1 cellular context compared by ENCODE assay signal in genomic region chr11:44534215-44534711, GRCh38.
TF ChIP-seq lines count a peak whose summit lies in the region.

No MANE protein-coding gene starts in this region.

TF ChIP-seq in K562, 482 proteins besides CTCF, POLR2A, EP300 and RAD21 (continued from another document):
- TF ChIP-seq BCOR (IDR thresholded peaks at IDR 0.05) (peak; percentile 91), CREBBP (IDR thresholded peaks at IDR 0.05; ENCODE audit: low read depth, low read length) (no peak), ADNP (tag; IDR thresholded peaks at IDR 0.05) (peak; percentile 74; the same call in 1 of the 2 replicates), CBFA2T3 (IDR thresholded peaks at IDR 0.05) (no peak; the same call in 1 of the 2 replicates), PHF8 (IDR thresholded peaks at IDR 0.05; ENCODE audit: borderline replicate concordance, low read length) (no peak), RBM22 (IDR thresholded peaks at IDR 0.05; ENCODE audit: low read depth, low read length, poor library complexity, severe bottlenecking) (no peak), ZC3H8 (IDR thresholded peaks at IDR 0.05) (no peak), RCOR1 (IDR thresholded peaks at IDR 0.05; ENCODE audit: borderline replicate concordance in 1 of 2, low read depth in 2 of 2, low read length in 2 of 2) (0 out of 4 replicates have a peak, but pooled peaks of 1 of the 2 experiments have one; percentile 15), STAT5B (CRISPR knock-in tag; IDR thresholded peaks at IDR 0.05) (no peak), MTA2 (IDR thresholded peaks at IDR 0.05; ENCODE audit: low read depth) (no peak), ZNF263 (CRISPR knock-in tag; IDR thresholded peaks at IDR 0.05; ENCODE audit: borderline replicate concordance) (no peak), ZBTB1 (CRISPR knock-in tag; IDR thresholded peaks at IDR 0.05; ENCODE audit: borderline replicate concordance, low read depth) (no peak), ZNF212 (CRISPR knock-in tag; IDR thresholded peaks at IDR 0.05) (no peak), ZKSCAN3 (CRISPR knock-in tag; IDR thresholded peaks at IDR 0.05) (no peak), SRSF9 (IDR thresholded peaks at IDR 0.05; ENCODE audit: borderline replicate concordance, low read depth, low read length) (no peak), CBX8 (IDR thresholded peaks at IDR 0.05; ENCODE audit: borderline replicate concordance, extremely low read depth, low read depth, low read length, poor library complexity, severe bottlenecking) (no peak), SIRT6 (IDR thresholded peaks at IDR 0.05; ENCODE audit: low read depth, low read length) (no peak), PTBP1 (IDR thresholded peaks at IDR 0.05; ENCODE audit: low read depth, low read length) (peak; percentile 85), ZFP36 (IDR thresholded peaks at IDR 0.05; ENCODE audit: low read depth, low read length, partially characterized antibody) (peak; percentile 37), ZNF354B (CRISPR knock-in tag; IDR thresholded peaks at IDR 0.05) (no peak), ZNF146 (CRISPR knock-in tag; IDR thresholded peaks at IDR 0.05; ENCODE audit: unreplicated experiment) (no peak), ZNF583 (CRISPR knock-in tag; IDR thresholded peaks at IDR 0.05) (no peak), KDM1A (IDR thresholded peaks at IDR 0.05) (peak; percentile 73 to 87), HDAC1 (IDR thresholded peaks at IDR 0.05) (0 out of 4 replicates have a peak, but pooled peaks of 1 of the 2 experiments have one; percentile 14), CBX3 (IDR thresholded peaks at IDR 0.05; ENCODE audit: borderline replicate concordance in 1 of 2, low read length in 2 of 2) (peak in 1 of 2 experiments; percentile 58; a peak in 1 of 3 replicates), CBX5 (IDR thresholded peaks at IDR 0.05; ENCODE audit: borderline replicate concordance, low read depth) (no peak), ELF1 (tag; IDR thresholded peaks at IDR 0.05) (no peak)
- TF ChIP-seq, protein P1, sequence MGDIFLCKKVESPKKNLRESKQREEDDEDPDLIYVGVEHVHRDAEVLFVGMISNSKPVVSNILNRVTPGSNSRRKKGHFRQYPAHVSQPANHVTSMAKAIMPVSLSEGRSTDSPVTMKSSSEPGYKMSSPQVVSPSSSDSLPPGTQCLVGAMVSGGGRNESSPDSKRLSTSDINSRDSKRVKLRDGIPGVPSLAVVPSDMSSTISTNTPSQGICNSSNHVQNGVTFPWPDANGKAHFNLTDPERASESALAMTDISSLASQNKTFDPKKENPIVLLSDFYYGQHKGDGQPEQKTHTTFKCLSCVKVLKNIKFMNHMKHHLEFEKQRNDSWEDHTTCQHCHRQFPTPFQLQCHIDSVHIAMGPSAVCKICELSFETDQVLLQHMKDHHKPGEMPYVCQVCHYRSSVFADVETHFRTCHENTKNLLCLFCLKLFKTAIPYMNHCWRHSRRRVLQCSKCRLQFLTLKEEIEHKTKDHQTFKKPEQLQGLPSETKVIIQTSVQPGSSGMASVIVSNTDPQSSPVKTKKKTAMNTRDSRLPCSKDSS (IDR thresholded peaks at IDR 0.05; ENCODE audit: low read depth, partially characterized antibody), result no peak
- TF ChIP-seq, protein P2, sequence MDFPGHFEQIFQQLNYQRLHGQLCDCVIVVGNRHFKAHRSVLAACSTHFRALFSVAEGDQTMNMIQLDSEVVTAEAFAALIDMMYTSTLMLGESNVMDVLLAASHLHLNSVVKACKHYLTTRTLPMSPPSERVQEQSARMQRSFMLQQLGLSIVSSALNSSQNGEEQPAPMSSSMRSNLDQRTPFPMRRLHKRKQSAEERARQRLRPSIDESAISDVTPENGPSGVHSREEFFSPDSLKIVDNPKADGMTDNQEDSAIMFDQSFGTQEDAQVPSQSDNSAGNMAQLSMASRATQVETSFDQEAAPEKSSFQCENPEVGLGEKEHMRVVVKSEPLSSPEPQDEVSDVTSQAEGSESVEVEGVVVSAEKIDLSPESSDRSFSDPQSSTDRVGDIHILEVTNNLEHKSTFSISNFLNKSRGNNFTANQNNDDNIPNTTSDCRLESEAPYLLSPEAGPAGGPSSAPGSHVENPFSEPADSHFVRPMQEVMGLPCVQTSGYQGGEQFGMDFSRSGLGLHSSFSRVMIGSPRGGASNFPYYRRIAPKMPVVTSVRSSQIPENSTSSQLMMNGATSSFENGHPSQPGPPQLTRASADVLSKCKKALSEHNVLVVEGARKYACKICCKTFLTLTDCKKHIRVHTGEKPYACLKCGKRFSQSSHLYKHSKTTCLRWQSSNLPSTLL (IDR thresholded peaks at IDR 0.05), result no peak
- TF ChIP-seq, protein P3, sequence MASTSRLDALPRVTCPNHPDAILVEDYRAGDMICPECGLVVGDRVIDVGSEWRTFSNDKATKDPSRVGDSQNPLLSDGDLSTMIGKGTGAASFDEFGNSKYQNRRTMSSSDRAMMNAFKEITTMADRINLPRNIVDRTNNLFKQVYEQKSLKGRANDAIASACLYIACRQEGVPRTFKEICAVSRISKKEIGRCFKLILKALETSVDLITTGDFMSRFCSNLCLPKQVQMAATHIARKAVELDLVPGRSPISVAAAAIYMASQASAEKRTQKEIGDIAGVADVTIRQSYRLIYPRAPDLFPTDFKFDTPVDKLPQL (IDR thresholded peaks at IDR 0.05; ENCODE audit: extremely low read depth, insufficient read length), result no peak
- TF ChIP-seq, protein P4, sequence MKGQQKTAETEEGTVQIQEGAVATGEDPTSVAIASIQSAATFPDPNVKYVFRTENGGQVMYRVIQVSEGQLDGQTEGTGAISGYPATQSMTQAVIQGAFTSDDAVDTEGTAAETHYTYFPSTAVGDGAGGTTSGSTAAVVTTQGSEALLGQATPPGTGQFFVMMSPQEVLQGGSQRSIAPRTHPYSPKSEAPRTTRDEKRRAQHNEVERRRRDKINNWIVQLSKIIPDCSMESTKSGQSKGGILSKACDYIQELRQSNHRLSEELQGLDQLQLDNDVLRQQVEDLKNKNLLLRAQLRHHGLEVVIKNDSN (CRISPR knock-in tag; IDR thresholded peaks at IDR 0.05), result no peak; the same call in 1 of the 2 replicates
